In genomic region chr16:54936086-54936978, GRCh38 we compare ENCODE assay signal across 9 cellular contexts. TPM values are rescaled to one million over a fixed set of nuclear protein-coding genes. Genes with fewer than 3 reads are reported as not detected.
DNase-seq lines count a peak whose midpoint lies in the region; ATAC-seq lines count a peak whose summit lies in the region.
"Had no signal": no experiment of that assay in that cellular context is flagged by ENCODE, and none has a peak within 500 bp of the region (broad histone marks: within the 10 kb centered on the region; RNA-seq: fewer than 3 reads in every experiment).

No MANE protein-coding gene starts in this region.

- H3K36me3 Mint-ChIP-seq in activated CD4-positive, alpha-beta T cell treated with anti-CD3 and anti-CD28 coated beads, Interleukin-2, amount 10 ng/mL, durations not matched to agents 24 days and 14 days (ENCODE audit: low read depth), result peaks cover 13% of the 10 kb centered on the region
- peaks cover 5 to 11% of the 10 kb centered on the region in 2 donors for H3K36me3 Mint-ChIP-seq in stimulated activated naive B cell treated with anti-CD40 and anti-IgM and Interleukin-4, amounts not matched to agents 10 μg/mL and 1 μg/mL and 100 μg/mL, for 72 hours

- peak overlapping the region; percentile 87 for H3K4me3 ChIP-seq in adipocyte (ENCODE audit: low read length)
- H3K4me3 ChIP-seq: SK-N-MC had no signal

- H3K27me3 ChIP-seq in adipocyte (replicated peaks; ENCODE audit: control insufficient read depth, insufficient read depth, low read length), result no peaks in the 10 kb centered on the region

- H3K27me3 Mint-ChIP-seq in activated CD4-positive, alpha-beta T cell treated with anti-CD3 and anti-CD28 coated beads, Interleukin-2, amount 10 ng/mL, durations not matched to agents 24 days and 14 days, result peaks cover 84% of the 10 kb centered on the region
- peaks cover 75 to 90% of the 10 kb centered on the region in 2 donors for H3K27me3 Mint-ChIP-seq in stimulated activated naive B cell treated with anti-CD40 and anti-IgM and Interleukin-4, amounts not matched to agents 10 μg/mL and 1 μg/mL and 100 μg/mL, for 72 hours

- peaks cover 16% of the 10 kb centered on the region for H3K4me1 Mint-ChIP-seq in activated CD4-positive, alpha-beta T cell treated with anti-CD3 and anti-CD28 coated beads, Interleukin-2, amount 10 ng/mL, durations not matched to agents 24 days and 14 days
- H3K4me1 Mint-ChIP-seq in stimulated activated naive B cell treated with anti-CD40 and anti-IgM and Interleukin-4, amounts not matched to agents 10 μg/mL and 1 μg/mL and 100 μg/mL, for 72 hours, result peaks cover 17 to 49% of the 10 kb centered on the region in 2 donors

- H3K27ac Mint-ChIP-seq in activated CD4-positive, alpha-beta T cell treated with anti-CD3 and anti-CD28 coated beads, Interleukin-2, amount 10 ng/mL, durations not matched to agents 24 days and 14 days, result peak overlapping the region; percentile 51
- peak overlapping the region; percentile 89 for H3K27ac Mint-ChIP-seq in stimulated activated naive B cell treated with anti-CD40 and anti-IgM and Interleukin-4, amounts not matched to agents 10 μg/mL and 1 μg/mL and 100 μg/mL, for 72 hours

- H3K4me1 ChIP-seq in adipocyte (ENCODE audit: control insufficient read depth, insufficient read depth, low read length), result peaks cover 16% of the 10 kb centered on the region

- DNase-seq in activated CD4-positive, alpha-beta T cell treated with anti-CD3 and anti-CD28 coated beads, Interleukin-2, amount 10 ng/mL, durations not matched to agents 24 days and 14 days, result peak; percentile 65
- no peak for DNase-seq in activated CD4-positive, alpha-beta T cell treated with anti-CD3 and anti-CD28 coated beads for 1 hour
- no peak for DNase-seq in adipocyte (ENCODE audit: low read depth)
- DNase-seq in iPS-NIHi7 (ENCODE audit: extremely low spot score), result peak; percentile 46
- no peak for DNase-seq in stimulated activated naive B cell treated with anti-CD40 and anti-IgM and Interleukin-4, amounts not matched to agents 10 μg/mL and 1 μg/mL and 100 μg/mL, for 72 hours
- no peak for DNase-seq in cerebellum (ENCODE audit: low spot score)
- DNase-seq in HCEC 1CT, result no peak

- H3K9ac ChIP-seq in adipocyte (ENCODE audit: low read length), result peak overlapping the region; percentile 93

- peak in 1 of 2 donors; percentile 27 for ATAC-seq in stimulated activated naive B cell treated with anti-CD40 and anti-IgM and Interleukin-4, amounts not matched to agents 10 μg/mL and 1 μg/mL and 100 μg/mL, for 72 hours (replicated peaks)
- no peak for ATAC-seq in HG02981 (IDR thresholded peaks at IDR 0.05; ENCODE audit: unreplicated experiment)

- H3K4me3 Mint-ChIP-seq in activated CD4-positive, alpha-beta T cell treated with anti-CD3 and anti-CD28 coated beads, Interleukin-2, amount 10 ng/mL, durations not matched to agents 24 days and 14 days, result peak overlapping the region; percentile 50
- H3K4me3 Mint-ChIP-seq in stimulated activated naive B cell treated with anti-CD40 and anti-IgM and Interleukin-4, amounts not matched to agents 10 μg/mL and 1 μg/mL and 100 μg/mL, for 72 hours, result peak overlapping the region; percentile 58 to 63

- intact Hi-C loops in activated CD4-positive, alpha-beta T cell treated with anti-CD3 and anti-CD28 coated beads, Interleukin-2, amount 10 ng/mL, durations not matched to agents 24 days and 14 days (cut with micrococcal nuclease), result loop anchor here (2.0 to 10.0 kb wide), 3 partner anchors 391 to 646 kb away; no protein-coding TSS in a partner anchor

- H3K9me3 Mint-ChIP-seq in activated CD4-positive, alpha-beta T cell treated with anti-CD3 and anti-CD28 coated beads, Interleukin-2, amount 10 ng/mL, durations not matched to agents 24 days and 14 days, result peaks cover 3% of the 10 kb centered on the region
- H3K9me3 Mint-ChIP-seq in stimulated activated naive B cell treated with anti-CD40 and anti-IgM and Interleukin-4, amounts not matched to agents 10 μg/mL and 1 μg/mL and 100 μg/mL, for 72 hours, result peaks cover 4 to 5% of the 10 kb centered on the region in 2 donors

- no peaks in the 10 kb centered on the region for H3K36me3 ChIP-seq in adipocyte (ENCODE audit: control insufficient read depth, insufficient read depth, low read length, severe bottlenecking)

- H3K9me3 ChIP-seq in adipocyte (ENCODE audit: control insufficient read depth, low read length), result no peaks in the 10 kb centered on the region

RNA-seq across cellular contexts. Expression of gene IRX5, which starts 5.7 kb away (rescaled TPM):
- 0.12 TPM in 1 of 2 replicates, not detected in the other for total RNA-seq in activated CD4-positive, alpha-beta T cell treated with anti-CD3 and anti-CD28 coated beads, Interleukin-2, amount 10 ng/mL, durations not matched to agents 24 days and 14 days
- 14.6 TPM for total RNA-seq in cerebellum

Comparison
In these comparisons a context has a peak if more than half of its experiments do, and no peak if none do; other contexts are left out.
1. DNase-seq: peak in activated CD4-positive, alpha-beta T cell treated with anti-CD3 and anti-CD28 coated beads, Interleukin-2, amount 10 ng/mL, durations not matched to agents 24 days and 14 days (single experiment) and iPS-NIHi7 (single experiment); none in activated CD4-positive, alpha-beta T cell treated with anti-CD3 and anti-CD28 coated beads for 1 hour (single experiment), adipocyte (single experiment), stimulated activated naive B cell treated with anti-CD40 and anti-IgM and Interleukin-4, amounts not matched to agents 10 μg/mL and 1 μg/mL and 100 μg/mL, for 72 hours (single experiment), cerebellum (single experiment) and HCEC 1CT (single experiment).
2. RNA of gene IRX5, which starts 5.7 kb away (total RNA-seq): 14.6 TPM in cerebellum (single experiment); 0.12 TPM in activated CD4-positive, alpha-beta T cell treated with anti-CD3 and anti-CD28 coated beads, Interleukin-2, amount 10 ng/mL, durations not matched to agents 24 days and 14 days; every median in the first group is over 10 times any median in the second.